2 cellular contexts compared by ENCODE assay signal in genomic region chr20:47008842-47009518, GRCh38.
A peak's percentile ranks its signal among the peaks of the same experiment; 100 is the strongest.
TF ChIP-seq lines count a peak whose summit lies in the region.

No MANE protein-coding gene starts in this region.

TF ChIP-seq in HepG2, 621 proteins besides CTCF, POLR2A, EP300 and RAD21 (continues in another document):
- TF ChIP-seq CREBL2 (CRISPR knock-in tag; IDR thresholded peaks at IDR 0.05; ENCODE audit: borderline replicate concordance) (no peak), FOXA3 (CRISPR knock-in tag; IDR thresholded peaks at IDR 0.05) (peak; percentile 43; the same call in 1 of the 2 replicates), PBX3 (CRISPR knock-in tag; IDR thresholded peaks at IDR 0.05; ENCODE audit: borderline replicate concordance) (no peak), IRF1 (CRISPR knock-in tag; IDR thresholded peaks at IDR 0.05; ENCODE audit: low read depth) (no peak), NR2F2 (IDR thresholded peaks at IDR 0.05; ENCODE audit: borderline replicate concordance, low read depth) (no peak), ZBTB40 (IDR thresholded peaks at IDR 0.05) (peak; percentile 62), ZBTB40 (CRISPR knock-in tag; IDR thresholded peaks at IDR 0.05) (peak; percentile 99)

TF ChIP-seq in K562, 482 proteins besides CTCF, POLR2A, EP300 and RAD21:
- TF ChIP-seq ZBTB40 (IDR thresholded peaks at IDR 0.05) (peak; percentile 93), ZBTB40 (CRISPR knock-in tag; IDR thresholded peaks at IDR 0.05) (peak; percentile 75), U2AF2 (optimal IDR thresholded peaks at IDR 0.05; ENCODE audit: low read depth, low read length) (no peak)
